ENCODE assay signal across 16 cellular contexts in genomic region chrX:20718592-20718991, GRCh38.
DNase-seq lines count a peak whose midpoint lies in the region; ATAC-seq and TF ChIP-seq lines count a peak whose summit lies in the region.
"Had no signal": no experiment of that assay in that cellular context is flagged by ENCODE, and none has a peak within 500 bp of the region (broad histone marks: within the 10 kb centered on the region; RNA-seq: fewer than 3 reads in every experiment).

No MANE protein-coding gene starts in this region.

- H3K4me2 ChIP-seq in GM23338 = no peak overlapping the region

- CTCF ChIA-PET in WTC11 (lab: Charles Lee) = interaction anchor here (1.7 kb wide), 1 partner anchor 189 kb away, joined by 4 read pairs; no protein-coding TSS in a partner anchor
- CTCF ChIA-PET in activated CD4-positive, alpha-beta memory T cell treated with anti-CD3 and anti-CD28 coated beads for 36 hours (lab: Charles Lee) = no interaction called here

- H3K4me3 ChIP-seq in GM23338 = no peak overlapping the region
- H3K4me3 ChIP-seq in iPS DF 6.9 (ENCODE audit: low read length) = no peak overlapping the region

- H2AFZ ChIP-seq in GM23338 = no peak overlapping the region

- DNase-seq in GM23338 (ENCODE audit: low spot score) (peak; percentile 43), WTC11 (ENCODE audit: low spot score) (no peak), iPS DF 6.9 (ENCODE audit: low read depth, low spot score) (peak; percentile 5), putamen (ENCODE audit: low spot score) (peak; percentile 47), KG1 (lab: John Stamatoyannopoulos, UW) (no peak), NCI-H2196 treated with DMSO at 0.1 percent for 48 hours (lab: John Stamatoyannopoulos, UW; ENCODE audit: unreplicated experiment) (no peak)
- no peak for DNase-seq in activated CD4-positive, alpha-beta memory T cell treated with anti-CD3 and anti-CD28 coated beads for 36 hours
- DNase-seq: AML-193; CD4-positive, CD25-positive, alpha-beta regulatory T cell; DMS79 treated with DMSO at 0.1 percent for 48 hours; GDM1; MM.1S; NCI-H2029; NCI-H524 treated with DMSO at 0.1 percent for 48 hours; PC-3 had no signal

- no peaks in the 10 kb centered on the region for H3K79me2 ChIP-seq in GM23338 (replicated peaks; ENCODE audit: insufficient read depth)

- POLR2A ChIA-PET in WTC11 (lab: Charles Lee) = no interaction called here
- POLR2A ChIA-PET in activated CD4-positive, alpha-beta memory T cell treated with anti-CD3 and anti-CD28 coated beads for 36 hours (lab: Charles Lee) = no interaction called here

- H3K27ac ChIP-seq in GM23338 (ENCODE audit: low read depth) = peak overlapping the region; percentile 28; the same call in 1 of the 2 replicates
- H3K27ac ChIP-seq in iPS DF 6.9 (ENCODE audit: low read length) = no peak overlapping the region
- H3K27ac ChIP-seq: HL-60 had no signal

- H3K9me3 ChIP-seq in iPS DF 6.9 (ENCODE audit: control insufficient read depth, insufficient read depth, low read length) = no peaks in the 10 kb centered on the region

- H3K9me2 ChIP-seq in GM23338 (ENCODE audit: insufficient read depth) = no peaks in the 10 kb centered on the region

- no peaks in the 10 kb centered on the region for H3F3A ChIP-seq in GM23338 (replicated peaks; ENCODE audit: low read depth)

- no peaks in the 10 kb centered on the region for H3K4me1 ChIP-seq in GM23338 (ENCODE audit: insufficient read depth)
- H3K4me1 ChIP-seq in iPS DF 6.9 (ENCODE audit: control insufficient read depth, insufficient read depth, low read length) = no peaks in the 10 kb centered on the region

- H3K9me3 Mint-ChIP-seq in GM23338 (peaks cover 9% of the 10 kb centered on the region), WTC11 (peaks cover 11% of the 10 kb centered on the region)
- H3K9me3 Mint-ChIP-seq in activated CD4-positive, alpha-beta memory T cell treated with anti-CD3 and anti-CD28 coated beads for 36 hours = no peaks in the 10 kb centered on the region

- ATAC-seq in GM23338 (peak; percentile 88), WTC11 (peak; percentile 81)
- ATAC-seq: PC-3 had no signal

- H3K36me3 Mint-ChIP-seq in GM23338 (ENCODE audit: low read depth) (peaks cover 12% of the 10 kb centered on the region), WTC11 (peaks cover 10% of the 10 kb centered on the region)
- H3K36me3 Mint-ChIP-seq in activated CD4-positive, alpha-beta memory T cell treated with anti-CD3 and anti-CD28 coated beads for 36 hours = no peaks in the 10 kb centered on the region
- H3K36me3 Mint-ChIP-seq: CD4-positive, CD25-positive, alpha-beta regulatory T cell had no signal

- intact Hi-C loops in activated CD4-positive, alpha-beta memory T cell treated with anti-CD3 and anti-CD28 coated beads for 36 hours (cut with micrococcal nuclease) = no loop called here

- H4K20me1 ChIP-seq in GM23338 (replicated peaks; ENCODE audit: insufficient read depth) = no peaks in the 10 kb centered on the region

- peak overlapping the region; percentile 87 for H3K27ac Mint-ChIP-seq in GM23338
- peak overlapping the region; percentile 88 for H3K27ac Mint-ChIP-seq in WTC11
- no peak overlapping the region for H3K27ac Mint-ChIP-seq in activated CD4-positive, alpha-beta memory T cell treated with anti-CD3 and anti-CD28 coated beads for 36 hours
- H3K27ac Mint-ChIP-seq: CD4-positive, CD25-positive, alpha-beta regulatory T cell had no signal

- H3K36me3 ChIP-seq in GM23338 (ENCODE audit: insufficient read depth) = no peaks in the 10 kb centered on the region
- H3K36me3 ChIP-seq in iPS DF 6.9 (ENCODE audit: control insufficient read depth, insufficient read depth, low read length) = no peaks in the 10 kb centered on the region

- peaks cover 12% of the 10 kb centered on the region for H3K4me1 Mint-ChIP-seq in GM23338
- H3K4me1 Mint-ChIP-seq in WTC11 = peaks cover 15% of the 10 kb centered on the region
- H3K4me1 Mint-ChIP-seq in activated CD4-positive, alpha-beta memory T cell treated with anti-CD3 and anti-CD28 coated beads for 36 hours (ENCODE audit: low read depth) = no peaks in the 10 kb centered on the region
- H3K4me1 Mint-ChIP-seq: CD4-positive, CD25-positive, alpha-beta regulatory T cell had no signal

- no peak overlapping the region for H3K4me3 Mint-ChIP-seq in GM23338
- no peak overlapping the region for H3K4me3 Mint-ChIP-seq in WTC11
- no peak overlapping the region for H3K4me3 Mint-ChIP-seq in activated CD4-positive, alpha-beta memory T cell treated with anti-CD3 and anti-CD28 coated beads for 36 hours
- H3K4me3 Mint-ChIP-seq: CD4-positive, CD25-positive, alpha-beta regulatory T cell had no signal

- WGBS in iPS DF 6.9 (ENCODE audit: insufficient coverage, insufficient read length) = no CpG with 5 or more reads among the region's 1 CpG

- TF ChIP-seq CTCF in GM23338 (conservative IDR thresholded peaks at IDR 0.05; ENCODE audit: low read depth in 2 of 2) (no peak), WTC11 (IDR thresholded peaks at IDR 0.05) (no peak)

- H3K27me3 ChIP-seq in GM23338 (ENCODE audit: insufficient read depth) (no peaks in the 10 kb centered on the region), iPS DF 6.9 (ENCODE audit: control insufficient read depth, insufficient read depth, low read length) (no peaks in the 10 kb centered on the region)

- H3K27me3 Mint-ChIP-seq in GM23338 (ENCODE audit: insufficient read depth, low read depth, poor library complexity) (no peaks in the 10 kb centered on the region), WTC11 (ENCODE audit: low read depth) (no peaks in the 10 kb centered on the region)
- no peaks in the 10 kb centered on the region for H3K27me3 Mint-ChIP-seq in activated CD4-positive, alpha-beta memory T cell treated with anti-CD3 and anti-CD28 coated beads for 36 hours
- H3K27me3 Mint-ChIP-seq: CD4-positive, CD25-positive, alpha-beta regulatory T cell had no signal

TF ChIP-seq in GM23338, 12 proteins besides CTCF, POLR2A, EP300 and RAD21 (continues in another document):
- TF ChIP-seq NANOG (IDR thresholded peaks at IDR 0.05; ENCODE audit: borderline replicate concordance) (no peak), JUNB (IDR thresholded peaks at IDR 0.05; ENCODE audit: unreplicated experiment) (no peak), CREB1 (CRISPR knock-in tag; IDR thresholded peaks at IDR 0.05; ENCODE audit: low read depth) (no peak), ETS1 (IDR thresholded peaks at IDR 0.05) (no peak), ZNF331 (CRISPR knock-in tag; IDR thresholded peaks at IDR 0.05; ENCODE audit: low read depth) (no peak)

TF ChIP-seq in WTC11, 78 proteins besides CTCF, POLR2A, EP300 and RAD21:
- TF ChIP-seq PREB (CRISPR knock-in tag; IDR thresholded peaks at IDR 0.05; ENCODE audit: borderline replicate concordance) (no peak), CBFB (CRISPR knock-in tag; IDR thresholded peaks at IDR 0.05; ENCODE audit: low read depth) (no peak), NR3C1 (CRISPR knock-in tag; conservative IDR thresholded peaks at IDR 0.05; ENCODE audit: low read depth) (no peak), TP53 (CRISPR knock-in tag; IDR thresholded peaks at IDR 0.05) (no peak)
TF ChIP-seq in WTC11: peak in this region for 0.

Comparison
In these comparisons a context has a peak if more than half of its experiments do, and no peak if none do; other contexts are left out.
1. DNase-seq: peak in GM23338 (single experiment), iPS DF 6.9 (single experiment) and putamen (single experiment); none in WTC11 (single experiment), KG1 (single experiment), activated CD4-positive, alpha-beta memory T cell treated with anti-CD3 and anti-CD28 coated beads for 36 hours (single experiment) and NCI-H2196 treated with DMSO at 0.1 percent for 48 hours (single experiment).